In the genomic region with DNA sequence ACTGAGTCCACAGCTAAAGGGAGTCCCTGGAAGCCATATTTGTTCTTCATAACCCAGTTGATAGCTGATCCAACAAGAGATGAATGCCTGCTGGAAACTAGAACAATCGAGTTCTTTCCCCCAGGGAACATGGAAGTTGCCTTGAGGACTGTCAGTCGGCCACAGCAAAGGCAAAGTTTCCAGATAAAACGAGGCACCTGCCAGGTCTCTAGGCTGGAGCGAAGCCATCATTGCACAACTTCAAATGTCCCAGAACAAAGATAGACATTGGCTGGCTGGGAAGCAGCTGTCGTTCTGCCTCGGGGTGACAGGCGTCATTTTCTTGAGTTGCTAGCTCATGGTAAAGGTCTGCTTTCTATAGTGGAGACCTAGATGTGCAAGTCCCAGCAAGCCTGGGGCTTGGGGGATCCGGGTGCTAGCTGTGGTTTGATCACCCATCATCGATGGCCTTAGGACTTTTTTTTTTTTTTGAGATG, we compare ENCODE assay signal across 1 cellular context.
A peak's percentile ranks its signal among the peaks of the same experiment; 100 is the strongest.
TF ChIP-seq lines count a peak whose summit lies in the region.

No MANE protein-coding gene starts in this region.

TF ChIP-seq in HepG2, 621 proteins besides CTCF, POLR2A, EP300 and RAD21 (continued from another document and continues in another):
- TF ChIP-seq ZNF639 (CRISPR knock-in tag; conservative IDR thresholded peaks at IDR 0.05) (no peak), SATB2 (CRISPR knock-in tag; IDR thresholded peaks at IDR 0.05) (no peak), AGO1 (IDR thresholded peaks at IDR 0.05; ENCODE audit: low read depth, low read length, poor library complexity, severe bottlenecking) (no peak), PPARG (CRISPR knock-in tag; conservative IDR thresholded peaks at IDR 0.05) (no peak), ZNF256 (CRISPR knock-in tag; conservative IDR thresholded peaks at IDR 0.05) (no peak), SOX6 (IDR thresholded peaks at IDR 0.05) (no peak), SOX6 (CRISPR knock-in tag; IDR thresholded peaks at IDR 0.05) (0 out of 2 replicates have a peak, but pooled peaks have one; percentile 17), ZFP36 (IDR thresholded peaks at IDR 0.05; ENCODE audit: borderline replicate concordance, low read depth, low read length, partially characterized antibody) (no peak), GFI1 (CRISPR knock-in tag; IDR thresholded peaks at IDR 0.05; ENCODE audit: borderline replicate concordance) (no peak), ZNF749 (CRISPR knock-in tag; IDR thresholded peaks at IDR 0.05; ENCODE audit: borderline replicate concordance) (0 out of 2 replicates have a peak, but pooled peaks have one; percentile 45), EED (CRISPR knock-in tag; IDR thresholded peaks at IDR 0.05) (no peak), ZNF850 (CRISPR knock-in tag; conservative IDR thresholded peaks at IDR 0.05) (no peak), HNRNPH1 (optimal IDR thresholded peaks at IDR 0.05; ENCODE audit: low read depth, low read length) (no peak), ZNF674 (CRISPR knock-in tag; IDR thresholded peaks at IDR 0.05; ENCODE audit: low read depth) (no peak), MTA3 (CRISPR knock-in tag; IDR thresholded peaks at IDR 0.05) (no peak), CERS6 (CRISPR knock-in tag; IDR thresholded peaks at IDR 0.05) (no peak), ZKSCAN1 (IDR thresholded peaks at IDR 0.05; ENCODE audit: low read length) (no peak), MED1 (CRISPR knock-in tag; IDR thresholded peaks at IDR 0.05) (no peak), SNAI1 (CRISPR knock-in tag; IDR thresholded peaks at IDR 0.05; ENCODE audit: borderline replicate concordance) (0 out of 2 replicates have a peak, but pooled peaks have one; percentile 68), ARNT2 (CRISPR knock-in tag; IDR thresholded peaks at IDR 0.05; ENCODE audit: low read depth) (peak; percentile 25; the same call in 1 of the 2 replicates), SP2 (CRISPR knock-in tag; IDR thresholded peaks at IDR 0.05) (no peak), ZKSCAN8 (CRISPR knock-in tag; IDR thresholded peaks at IDR 0.05; ENCODE audit: borderline replicate concordance) (no peak), SMAD9 (CRISPR knock-in tag; IDR thresholded peaks at IDR 0.05) (no peak), ZNF260 (CRISPR knock-in tag; IDR thresholded peaks at IDR 0.05; ENCODE audit: borderline replicate concordance, low read depth) (no peak), KLF16 (CRISPR knock-in tag; IDR thresholded peaks at IDR 0.05) (no peak), ZMAT5 (CRISPR knock-in tag; IDR thresholded peaks at IDR 0.05; ENCODE audit: borderline replicate concordance, low read depth) (no peak), CCDC6 (CRISPR knock-in tag; IDR thresholded peaks at IDR 0.05) (no peak), ZNF672 (CRISPR knock-in tag; IDR thresholded peaks at IDR 0.05) (no peak), YY1 (IDR thresholded peaks at IDR 0.05; ENCODE audit: insufficient read depth, insufficient replicate concordance, low read depth, low read length) (no peak), GLI4 (CRISPR knock-in tag; IDR thresholded peaks at IDR 0.05; ENCODE audit: borderline replicate concordance) (no peak), REPIN1 (CRISPR knock-in tag; IDR thresholded peaks at IDR 0.05; ENCODE audit: borderline replicate concordance, low read depth) (no peak), FOSL2 (CRISPR knock-in tag; IDR thresholded peaks at IDR 0.05) (no peak), ZBTB38 (CRISPR knock-in tag; IDR thresholded peaks at IDR 0.05) (no peak), ZNF282 (IDR thresholded peaks at IDR 0.05; ENCODE audit: partially characterized antibody) (no peak), MED8 (CRISPR knock-in tag; IDR thresholded peaks at IDR 0.05; ENCODE audit: insufficient replicate concordance) (peak; percentile 20), STAT6 (CRISPR knock-in tag; IDR thresholded peaks at IDR 0.05; ENCODE audit: borderline replicate concordance) (no peak), ELK4 (CRISPR knock-in tag; IDR thresholded peaks at IDR 0.05; ENCODE audit: borderline replicate concordance) (no peak), NR0B2 (CRISPR knock-in tag; IDR thresholded peaks at IDR 0.05) (0 out of 2 replicates have a peak, but pooled peaks have one; percentile 26), NFKB2 (CRISPR knock-in tag; IDR thresholded peaks at IDR 0.05; ENCODE audit: borderline replicate concordance) (no peak), TP53 (CRISPR knock-in tag; conservative IDR thresholded peaks at IDR 0.05) (no peak), CHD4 (IDR thresholded peaks at IDR 0.05; ENCODE audit: borderline replicate concordance, low read length) (no peak), SRSF9 (IDR thresholded peaks at IDR 0.05; ENCODE audit: borderline replicate concordance, insufficient read depth, low read depth, low read length, poor library complexity, severe bottlenecking) (no peak), TOE1 (CRISPR knock-in tag; IDR thresholded peaks at IDR 0.05) (no peak)
- TF ChIP-seq, protein P1, sequence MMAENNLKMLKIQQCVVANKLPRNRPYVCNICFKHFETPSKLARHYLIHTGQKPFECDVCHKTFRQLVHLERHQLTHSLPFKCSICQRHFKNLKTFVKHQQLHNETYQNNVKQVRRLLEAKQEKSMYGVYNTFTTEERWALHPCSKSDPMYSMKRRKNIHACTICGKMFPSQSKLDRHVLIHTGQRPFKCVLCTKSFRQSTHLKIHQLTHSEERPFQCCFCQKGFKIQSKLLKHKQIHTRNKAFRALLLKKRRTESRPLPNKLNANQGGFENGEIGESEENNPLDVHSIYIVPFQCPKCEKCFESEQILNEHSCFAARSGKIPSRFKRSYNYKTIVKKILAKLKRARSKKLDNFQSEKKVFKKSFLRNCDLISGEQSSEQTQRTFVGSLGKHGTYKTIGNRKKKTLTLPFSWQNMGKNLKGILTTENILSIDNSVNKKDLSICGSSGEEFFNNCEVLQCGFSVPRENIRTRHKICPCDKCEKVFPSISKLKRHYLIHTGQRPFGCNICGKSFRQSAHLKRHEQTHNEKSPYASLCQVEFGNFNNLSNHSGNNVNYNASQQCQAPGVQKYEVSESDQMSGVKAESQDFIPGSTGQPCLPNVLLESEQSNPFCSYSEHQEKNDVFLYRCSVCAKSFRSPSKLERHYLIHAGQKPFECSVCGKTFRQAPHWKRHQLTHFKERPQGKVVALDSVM (CRISPR knock-in tag; IDR thresholded peaks at IDR 0.05) = no peak
- TF ChIP-seq, protein P2, sequence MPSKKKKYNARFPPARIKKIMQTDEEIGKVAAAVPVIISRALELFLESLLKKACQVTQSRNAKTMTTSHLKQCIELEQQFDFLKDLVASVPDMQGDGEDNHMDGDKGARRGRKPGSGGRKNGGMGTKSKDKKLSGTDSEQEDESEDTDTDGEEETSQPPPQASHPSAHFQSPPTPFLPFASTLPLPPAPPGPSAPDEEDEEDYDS (CRISPR knock-in tag; IDR thresholded peaks at IDR 0.05) = no peak
- TF ChIP-seq, protein P3, sequence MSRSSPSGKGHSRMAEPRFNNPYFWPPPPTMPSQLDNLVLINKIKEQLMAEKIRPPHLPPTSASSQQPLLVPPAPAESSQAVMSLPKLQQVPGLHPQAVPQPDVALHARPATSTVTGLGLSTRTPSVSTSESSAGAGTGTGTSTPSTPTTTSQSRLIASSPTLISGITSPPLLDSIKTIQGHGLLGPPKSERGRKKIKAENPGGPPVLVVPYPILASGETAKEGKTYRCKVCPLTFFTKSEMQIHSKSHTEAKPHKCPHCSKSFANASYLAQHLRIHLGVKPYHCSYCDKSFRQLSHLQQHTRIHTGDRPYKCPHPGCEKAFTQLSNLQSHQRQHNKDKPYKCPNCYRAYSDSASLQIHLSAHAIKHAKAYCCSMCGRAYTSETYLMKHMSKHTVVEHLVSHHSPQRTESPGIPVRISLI (CRISPR knock-in tag; IDR thresholded peaks at IDR 0.05; ENCODE audit: borderline replicate concordance) = no peak
- TF ChIP-seq, protein P4, sequence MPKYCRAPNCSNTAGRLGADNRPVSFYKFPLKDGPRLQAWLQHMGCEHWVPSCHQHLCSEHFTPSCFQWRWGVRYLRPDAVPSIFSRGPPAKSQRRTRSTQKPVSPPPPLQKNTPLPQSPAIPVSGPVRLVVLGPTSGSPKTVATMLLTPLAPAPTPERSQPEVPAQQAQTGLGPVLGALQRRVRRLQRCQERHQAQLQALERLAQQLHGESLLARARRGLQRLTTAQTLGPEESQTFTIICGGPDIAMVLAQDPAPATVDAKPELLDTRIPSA (CRISPR knock-in tag; IDR thresholded peaks at IDR 0.05; ENCODE audit: borderline replicate concordance) = no peak
- TF ChIP-seq, protein P5, sequence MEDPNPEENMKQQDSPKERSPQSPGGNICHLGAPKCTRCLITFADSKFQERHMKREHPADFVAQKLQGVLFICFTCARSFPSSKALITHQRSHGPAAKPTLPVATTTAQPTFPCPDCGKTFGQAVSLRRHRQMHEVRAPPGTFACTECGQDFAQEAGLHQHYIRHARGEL (CRISPR knock-in tag; IDR thresholded peaks at IDR 0.05) = 0 out of 2 replicates have a peak, but pooled peaks have one; percentile 57
